In genomic region chr19:6073858-6074708, GRCh38 we compare ENCODE assay signal across 18 cellular contexts. TPM values are rescaled to one million over a fixed set of nuclear protein-coding genes. Genes with fewer than 3 reads are reported as not detected.
A peak's percentile ranks its signal among the peaks of the same experiment; 100 is the strongest.
DNase-seq lines count a peak whose midpoint lies in the region; ATAC-seq and TF ChIP-seq lines count a peak whose summit lies in the region.
"Had no signal": no experiment of that assay in that cellular context is flagged by ENCODE, and none has a peak within 500 bp of the region (broad histone marks: within the 10 kb centered on the region; RNA-seq: fewer than 3 reads in every experiment).

No MANE protein-coding gene starts in this region.

- H3K36me3 ChIP-seq in right atrium auricular region (no peaks in the 10 kb centered on the region), esophagus muscularis mucosa (no peaks in the 10 kb centered on the region), brain microvascular endothelial cell (replicated peaks) (no peaks in the 10 kb centered on the region)
- H3K36me3 ChIP-seq: pancreas had no signal

- in situ Hi-C loops in brain microvascular endothelial cell (cut with HindIII; ENCODE audit: low pct_ligation_motif_present, low sequenced_read_pairs) = no loop called here

- peaks cover 7% of the 10 kb centered on the region for H3K36me3 Mint-ChIP-seq in progenitor cell of endocrine pancreas (ENCODE audit: insufficient read depth)
- no peaks in the 10 kb centered on the region for H3K36me3 Mint-ChIP-seq in activated CD8-positive, alpha-beta memory T cell treated with anti-CD3 and anti-CD28 coated beads, Interleukin-2, amount 10 ng/mL, durations not matched to agents 7 days and 5 days

- peaks cover 29% of the 10 kb centered on the region for H3K4me1 Mint-ChIP-seq in progenitor cell of endocrine pancreas (ENCODE audit: low read depth)
- H3K4me1 Mint-ChIP-seq in activated CD8-positive, alpha-beta memory T cell treated with anti-CD3 and anti-CD28 coated beads, Interleukin-2, amount 10 ng/mL, durations not matched to agents 7 days and 5 days = no peaks in the 10 kb centered on the region

- intact Hi-C loops in left ventricle myocardium superior (cut with micrococcal nuclease) = no loop called here
- intact Hi-C loops in esophagus muscularis mucosa (cut with DNase I) = no loop called here

- no peak for TF ChIP-seq CTCF in right atrium auricular region (IDR thresholded peaks at IDR 0.05)
- no peak for TF ChIP-seq CTCF in esophagus muscularis mucosa (IDR thresholded peaks at IDR 0.05)
- TF ChIP-seq CTCF in progenitor cell of endocrine pancreas (IDR thresholded peaks at IDR 0.05; ENCODE audit: unreplicated experiment) = no peak
- TF ChIP-seq CTCF in brain microvascular endothelial cell (IDR thresholded peaks at IDR 0.05; ENCODE audit: low read depth, low read length, missing control alignments) = no peak

- H3K9me3 ChIP-seq in right atrium auricular region (no peaks in the 10 kb centered on the region), esophagus muscularis mucosa (no peaks in the 10 kb centered on the region)
- H3K9me3 ChIP-seq: pancreas had no signal

- no peaks in the 10 kb centered on the region for H3K27me3 ChIP-seq in right atrium auricular region
- no peaks in the 10 kb centered on the region for H3K27me3 ChIP-seq in esophagus muscularis mucosa
- H3K27me3 ChIP-seq in brain microvascular endothelial cell (replicated peaks) = no peaks in the 10 kb centered on the region
- H3K27me3 ChIP-seq: pancreas had no signal

- ATAC-seq in left ventricle myocardium superior (no peak), GM19328 (IDR thresholded peaks at IDR 0.05; ENCODE audit: unreplicated experiment) (no peak)
- ATAC-seq in activated CD8-positive, alpha-beta memory T cell treated with anti-CD3 and anti-CD28 coated beads, Interleukin-2, amount 10 ng/mL, durations not matched to agents 7 days and 5 days = no peak

- H3K9me3 Mint-ChIP-seq in progenitor cell of endocrine pancreas (ENCODE audit: low read depth) = peaks cover 4% of the 10 kb centered on the region
- no peaks in the 10 kb centered on the region for H3K9me3 Mint-ChIP-seq in activated CD8-positive, alpha-beta memory T cell treated with anti-CD3 and anti-CD28 coated beads, Interleukin-2, amount 10 ng/mL, durations not matched to agents 7 days and 5 days (ENCODE audit: low read depth)

- 93% methylated on average over 13 of the region's 17 CpGs for WGBS in esophagus muscularis mucosa

- peaks cover 0 to 35% of the 10 kb centered on the region in 2 donors for H3K4me1 ChIP-seq in right atrium auricular region
- H3K4me1 ChIP-seq in esophagus muscularis mucosa = peaks cover 11 to 94% (median 86%) of the 10 kb centered on the region in 4 donors
- H3K4me1 ChIP-seq: pancreas had no signal

- no peak overlapping the region for H3K27ac ChIP-seq in right atrium auricular region
- H3K27ac ChIP-seq in esophagus muscularis mucosa (replicated peaks in 1 of 4) = peak overlapping the region; percentile 88 to 94 (median 92)
- no peak overlapping the region for H3K27ac ChIP-seq in brain microvascular endothelial cell
- H3K27ac ChIP-seq: pancreas had no signal

- no peak overlapping the region for H3K4me3 ChIP-seq in right atrium auricular region
- H3K4me3 ChIP-seq in esophagus muscularis mucosa = no peak overlapping the region
- no peak overlapping the region for H3K4me3 ChIP-seq in brain microvascular endothelial cell (ENCODE audit: low read depth, low read length)
- H3K4me3 ChIP-seq: pancreas had no signal

- peak overlapping the region; percentile 66 for H3K27ac Mint-ChIP-seq in progenitor cell of endocrine pancreas
- H3K27ac Mint-ChIP-seq in activated CD8-positive, alpha-beta memory T cell treated with anti-CD3 and anti-CD28 coated beads, Interleukin-2, amount 10 ng/mL, durations not matched to agents 7 days and 5 days = no peak overlapping the region
- H3K27ac Mint-ChIP-seq: activated T-helper 2 cell treated with anti-CD3 and anti-CD28 coated beads, Interferon-gamma antibody, Interleukin-2, Interleukin-4, amounts not matched to agents 10 μg/mL and 5 μg/mL and 100 μg/mL, durations not matched to agents 14 hours and 24 hours and 36 hours; T-helper 1 cell treated with Interleukin-12 subunit alpha and Interleukin-12 subunit beta and Interleukin-4 antibody, amounts not matched to agents 30 μg/mL and 1 μg/mL, for 36 hours had no signal

- no peak for TF ChIP-seq EP300 in esophagus muscularis mucosa (IDR thresholded peaks at IDR 0.05)

- CTCF ChIA-PET in activated CD8-positive, alpha-beta memory T cell treated with anti-CD3 and anti-CD28 coated beads, Interleukin-2, amount 10 ng/mL, durations not matched to agents 7 days and 5 days (lab: Charles Lee) = interaction anchor here (1.5 kb wide), 1 partner anchor 51 kb away, joined by 3 read pairs; no protein-coding TSS in a partner anchor

- no peaks in the 10 kb centered on the region for H3K27me3 Mint-ChIP-seq in progenitor cell of endocrine pancreas
- no peaks in the 10 kb centered on the region for H3K27me3 Mint-ChIP-seq in activated CD8-positive, alpha-beta memory T cell treated with anti-CD3 and anti-CD28 coated beads, Interleukin-2, amount 10 ng/mL, durations not matched to agents 7 days and 5 days

- H3K4me3 Mint-ChIP-seq in progenitor cell of endocrine pancreas (ENCODE audit: low read depth) = no peak overlapping the region
- H3K4me3 Mint-ChIP-seq in activated CD8-positive, alpha-beta memory T cell treated with anti-CD3 and anti-CD28 coated beads, Interleukin-2, amount 10 ng/mL, durations not matched to agents 7 days and 5 days = no peak overlapping the region
- H3K4me3 Mint-ChIP-seq: T-helper 1 cell treated with Interleukin-12 subunit alpha and Interleukin-12 subunit beta and Interleukin-4 antibody, amounts not matched to agents 30 μg/mL and 1 μg/mL, for 36 hours had no signal

- DNase-seq in right atrium auricular region (ENCODE audit: low spot score) (peak; percentile 53), left ventricle myocardium superior (no peak), esophagus muscularis mucosa (ENCODE audit: extremely low spot score) (peak; percentile 60), progenitor cell of endocrine pancreas (ENCODE audit: low spot score, unreplicated experiment) (no peak), brain microvascular endothelial cell (no peak)
- DNase-seq in activated CD8-positive, alpha-beta memory T cell treated with anti-CD3 and anti-CD28 coated beads, Interleukin-2, amount 10 ng/mL, durations not matched to agents 7 days and 5 days = no peak
- no peak for DNase-seq in activated CD8-positive, alpha-beta memory T cell treated with anti-CD3 and anti-CD28 coated beads, Interleukin-2, amount 50 U/mL, for 4 hours
- DNase-seq: amygdala, cerebellar nuclear complex, foreskin fibroblast, NCI-H1694 treated with DMSO at 0.1 percent for 48 hours, NCI-H510A, pancreas, SIG-M5, small intestine had no signal

- TF ChIP-seq POLR2A in esophagus muscularis mucosa (IDR thresholded peaks at IDR 0.05; ENCODE audit: low read depth) = no peak

RNA-seq across cellular contexts. Expression of gene RFX2, which starts 36.2 kb away (rescaled TPM):
- total RNA-seq in right atrium auricular region (10 to 100 TPM; 12.7 to 16.1 TPM), left ventricle myocardium superior (4.8 TPM), esophagus muscularis mucosa (10 to 100 TPM; 25.5 to 49.9 (median 32.8) TPM), progenitor cell of endocrine pancreas (24.2 and 24.8 TPM in 2 replicates)
- total RNA-seq in activated CD8-positive, alpha-beta memory T cell treated with anti-CD3 and anti-CD28 coated beads, Interleukin-2, amount 10 ng/mL, durations not matched to agents 7 days and 5 days = 10 to 100 TPM in 1 of 2 experiments, 1 to 10 TPM in 1; 9.8 to 11.7 TPM

Comparison
In these comparisons a context has a peak if more than half of its experiments do, and no peak if none do; other contexts are left out.
1. DNase-seq: peak in right atrium auricular region (single experiment) and esophagus muscularis mucosa (single experiment); none in left ventricle myocardium superior (single experiment), progenitor cell of endocrine pancreas (single experiment), brain microvascular endothelial cell (single experiment), activated CD8-positive, alpha-beta memory T cell treated with anti-CD3 and anti-CD28 coated beads, Interleukin-2, amount 10 ng/mL, durations not matched to agents 7 days and 5 days (single experiment) and activated CD8-positive, alpha-beta memory T cell treated with anti-CD3 and anti-CD28 coated beads, Interleukin-2, amount 50 U/mL, for 4 hours (single experiment).
2. H3K27ac ChIP-seq: peak in esophagus muscularis mucosa (4 of 4); none in right atrium auricular region (0 of 2) and brain microvascular endothelial cell (single experiment).